ENCODE assay signal across 1 cellular context in genomic region chr6:44730771-44731391, GRCh38.
TF ChIP-seq lines count a peak whose summit lies in the region.

No MANE protein-coding gene starts in this region.

TF ChIP-seq in WTC11, 78 proteins besides CTCF, POLR2A, EP300 and RAD21 (continued from another document):
- TF ChIP-seq ZNF512 (CRISPR knock-in tag; IDR thresholded peaks at IDR 0.05; ENCODE audit: borderline replicate concordance) (no peak), NFYB (CRISPR knock-in tag; conservative IDR thresholded peaks at IDR 0.05; ENCODE audit: low read depth) (no peak), ZNF532 (CRISPR knock-in tag; IDR thresholded peaks at IDR 0.05; ENCODE audit: borderline replicate concordance) (no peak), ATF3 (CRISPR knock-in tag; conservative IDR thresholded peaks at IDR 0.05) (no peak)
